Comparison of ENCODE assay signal across 8 cellular contexts in genomic region chr20:44211177-44212039, GRCh38. TPM values are rescaled to one million over a fixed set of nuclear protein-coding genes. Genes with fewer than 3 reads are reported as not detected.
DNase-seq lines count a peak whose midpoint lies in the region; ATAC-seq and TF ChIP-seq lines count a peak whose summit lies in the region.

No MANE protein-coding gene starts in this region.

- H3K27me3 ChIP-seq in psoas muscle (ENCODE audit: insufficient read depth in 3 of 3, low read length in 2 of 3): no peaks in the 10 kb centered on the region

- peaks cover 29% of the 10 kb centered on the region for H3K4me1 ChIP-seq in psoas muscle

- H3K4me1 Mint-ChIP-seq in activated CD4-positive, alpha-beta memory T cell treated with anti-CD3 and anti-CD28 coated beads, Interleukin-2, amount 10 ng/mL, durations not matched to agents 7 days and 5 days: peaks cover 52% of the 10 kb centered on the region

- peak overlapping the region; percentile 95 for H3K4me3 Mint-ChIP-seq in activated CD4-positive, alpha-beta memory T cell treated with anti-CD3 and anti-CD28 coated beads, Interleukin-2, amount 10 ng/mL, durations not matched to agents 7 days and 5 days

- no peaks in the 10 kb centered on the region for H3K27me3 Mint-ChIP-seq in activated CD4-positive, alpha-beta memory T cell treated with anti-CD3 and anti-CD28 coated beads, Interleukin-2, amount 10 ng/mL, durations not matched to agents 7 days and 5 days

- CTCF ChIA-PET in activated CD4-positive, alpha-beta memory T cell treated with anti-CD3 and anti-CD28 coated beads, Interleukin-2, amount 10 ng/mL, durations not matched to agents 7 days and 5 days (lab: Charles Lee): interaction anchor here (0.7 to 14.1 kb wide), 3 partner anchors 40 to 173 kb away, joined by 3 to 470 read pairs (median 3); partner anchors contain the start of gene FITM2

- peak overlapping the region; percentile 77 for H3K4me3 ChIP-seq in psoas muscle

- peaks cover 0 to 2% of the 10 kb centered on the region in 2 donors for H3K36me3 ChIP-seq in psoas muscle (ENCODE audit: insufficient read depth in 1 of 2, low read depth in 1 of 2)

- H3K9me3 Mint-ChIP-seq in activated CD4-positive, alpha-beta memory T cell treated with anti-CD3 and anti-CD28 coated beads, Interleukin-2, amount 10 ng/mL, durations not matched to agents 7 days and 5 days: no peaks in the 10 kb centered on the region

- TF ChIP-seq CTCF in psoas muscle (IDR thresholded peaks at IDR 0.05): no peak

- peak overlapping the region; percentile 92 for H3K27ac ChIP-seq in psoas muscle

- H3K36me3 Mint-ChIP-seq in activated CD4-positive, alpha-beta memory T cell treated with anti-CD3 and anti-CD28 coated beads, Interleukin-2, amount 10 ng/mL, durations not matched to agents 7 days and 5 days (ENCODE audit: low read depth): peaks cover 12% of the 10 kb centered on the region

- ATAC-seq in HG03571 (IDR thresholded peaks at IDR 0.05; ENCODE audit: unreplicated experiment) (peak; percentile 17), psoas muscle (no peak), GM19023 (IDR thresholded peaks at IDR 0.05; ENCODE audit: unreplicated experiment) (no peak), GM21737 (IDR thresholded peaks at IDR 0.05; ENCODE audit: unreplicated experiment) (no peak)

- 8 to 10% (median 9%) methylated on average over 24 of the region's 24 CpGs for WGBS in psoas muscle, 3 donors

- H3K27ac Mint-ChIP-seq in activated CD4-positive, alpha-beta memory T cell treated with anti-CD3 and anti-CD28 coated beads, Interleukin-2, amount 10 ng/mL, durations not matched to agents 7 days and 5 days: peak overlapping the region; percentile 87

- POLR2A ChIA-PET in activated CD4-positive, alpha-beta memory T cell treated with anti-CD3 and anti-CD28 coated beads, Interleukin-2, amount 10 ng/mL, durations not matched to agents 7 days and 5 days (lab: Charles Lee): interaction anchor here (0.8 to 1.5 kb wide), 3 partner anchors 100 to 754 kb away, joined by 3 to 8 read pairs (median 3); partner anchors contain the start of gene FITM2

- H3K9me3 ChIP-seq in psoas muscle: no peaks in the 10 kb centered on the region

- intact Hi-C loops in psoas muscle (cut with DNase I): loop anchor here (5.0 to 10.0 kb wide), 5 partner anchors 263 to 673 kb away; partner anchors contain the start of genes TTPAL (in 2 of the 2) and YWHAB (in 1 of the 2)

- DNase-seq in NCI-H2029 (lab: John Stamatoyannopoulos, UW) (peak; percentile 42), NCI-H2029 treated with DMSO at 0.1 percent for 48 hours (lab: John Stamatoyannopoulos, UW) (no peak), globus pallidus (ENCODE audit: low spot score) (peak; percentile 29), psoas muscle (no peak)
- no peak for DNase-seq in activated CD4-positive, alpha-beta memory T cell treated with anti-CD3 and anti-CD28 coated beads, Interleukin-2, amount 10 ng/mL, durations not matched to agents 7 days and 5 days

RNA-seq across cellular contexts. Expression of gene OSER1, which starts 0.8 kb away (rescaled TPM):
- total RNA-seq in activated CD4-positive, alpha-beta memory T cell treated with anti-CD3 and anti-CD28 coated beads, Interleukin-2, amount 10 ng/mL, durations not matched to agents 7 days and 5 days: 10 to 100 TPM; 30.8 to 31.4 TPM
- 10 to 100 TPM; 46.0 to 97.6 (median 61.7) TPM for total RNA-seq in psoas muscle
- 10 to 100 TPM; 47.4 to 75.7 (median 71.4) TPM for polyA plus RNA-seq in psoas muscle

RNA-seq across cellular contexts. Expression of gene JPH2, which starts 24.4 kb away (rescaled TPM):
- under 1 TPM; 0.05 to 0.10 TPM for total RNA-seq in activated CD4-positive, alpha-beta memory T cell treated with anti-CD3 and anti-CD28 coated beads, Interleukin-2, amount 10 ng/mL, durations not matched to agents 7 days and 5 days
- 100 to 1,000 TPM in 1 of 4 donors, 10 to 100 TPM in 3; 48.0 to 145 (median 81.8) TPM for total RNA-seq in psoas muscle
- 10 to 100 TPM; 13.5 to 25.1 (median 19.9) TPM for polyA plus RNA-seq in psoas muscle

RNA-seq across cellular contexts. Expression of gene GDAP1L1, which starts 35.7 kb away (rescaled TPM):
- total RNA-seq in activated CD4-positive, alpha-beta memory T cell treated with anti-CD3 and anti-CD28 coated beads, Interleukin-2, amount 10 ng/mL, durations not matched to agents 7 days and 5 days: not detected
- not detected for total RNA-seq in psoas muscle
- polyA plus RNA-seq in psoas muscle: under 1 TPM in 1 of 3 donors, not detected in 2; 0.04 TPM

Comparison
In these comparisons a context has a peak if more than half of its experiments do, and no peak if none do; other contexts are left out.
1. DNase-seq: peak in NCI-H2029 (single experiment) and globus pallidus (single experiment); none in NCI-H2029 treated with DMSO at 0.1 percent for 48 hours (single experiment), activated CD4-positive, alpha-beta memory T cell treated with anti-CD3 and anti-CD28 coated beads, Interleukin-2, amount 10 ng/mL, durations not matched to agents 7 days and 5 days (single experiment) and psoas muscle (0 of 2).
2. RNA of gene JPH2, which starts 24.4 kb away (total RNA-seq): 48.0 to 145 TPM in psoas muscle; 0.05 to 0.10 TPM in activated CD4-positive, alpha-beta memory T cell treated with anti-CD3 and anti-CD28 coated beads, Interleukin-2, amount 10 ng/mL, durations not matched to agents 7 days and 5 days; every median in the first group is over 10 times any median in the second.